In the genomic region with DNA sequence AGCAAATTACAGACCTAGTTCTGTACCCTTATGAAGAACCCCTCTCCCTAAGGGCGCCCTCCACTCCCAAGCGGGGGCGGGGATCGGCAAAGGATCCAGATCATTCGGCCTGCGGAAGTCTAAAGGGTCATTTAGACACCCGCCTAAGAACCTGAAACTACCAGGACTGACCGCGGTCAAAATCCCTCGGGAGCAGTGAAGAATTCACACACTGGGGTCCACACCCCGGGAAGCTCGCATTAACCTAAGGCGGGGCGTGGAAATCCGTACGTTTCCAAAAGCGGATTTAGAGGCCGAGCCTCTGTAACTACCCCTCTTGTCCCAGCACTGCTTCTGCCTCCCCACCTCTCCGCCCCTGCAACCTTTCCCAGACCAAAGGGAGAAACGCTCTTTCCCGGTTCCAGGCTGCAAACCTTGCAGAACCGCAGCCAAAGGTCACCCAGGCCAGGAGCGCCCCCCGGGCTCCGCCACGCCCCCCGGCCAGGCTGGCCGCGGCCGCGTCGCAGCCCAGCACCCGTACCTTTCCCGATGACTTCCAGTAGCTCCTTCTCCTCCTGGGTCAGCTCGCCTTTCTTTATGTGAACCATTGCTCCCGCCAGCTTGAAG, we compare ENCODE assay signal across 8 cellular contexts. TPM values are rescaled to one million over a fixed set of nuclear protein-coding genes. Genes with fewer than 3 reads are reported as not detected.
DNase-seq lines count a peak whose midpoint lies in the region; ATAC-seq and TF ChIP-seq lines count a peak whose summit lies in the region.

No MANE protein-coding gene starts in this region.

- no peaks in the 10 kb centered on the region for H3K9me3 Mint-ChIP-seq in activated CD8-positive, alpha-beta T cell treated with anti-CD3 and anti-CD28 coated beads, Interleukin-2, amount 10 ng/mL, durations not matched to agents 7 days and 5 days (ENCODE audit: insufficient read depth)
- H3K9me3 Mint-ChIP-seq in progenitor cell of endocrine pancreas (ENCODE audit: low read depth): no peaks in the 10 kb centered on the region

- CTCF ChIA-PET in activated CD8-positive, alpha-beta T cell treated with anti-CD3 and anti-CD28 coated beads, Interleukin-2, amount 10 ng/mL, durations not matched to agents 7 days and 5 days (lab: Charles Lee): interaction anchor here (0.9 to 1.4 kb wide), 2 partner anchors 40 to 80 kb away, joined by 3 to 7 read pairs; no protein-coding TSS in a partner anchor

- TF ChIP-seq CTCF in progenitor cell of endocrine pancreas (IDR thresholded peaks at IDR 0.05; ENCODE audit: unreplicated experiment): no peak

- peak; percentile 5 for ATAC-seq in activated CD8-positive, alpha-beta T cell treated with anti-CD3 and anti-CD28 coated beads, Interleukin-2, amount 10 ng/mL, durations not matched to agents 7 days and 5 days
- ATAC-seq in Right ventricle myocardium superior (ENCODE audit: poor library complexity): peak; percentile 40

- no peaks in the 10 kb centered on the region for H3K27me3 Mint-ChIP-seq in activated CD8-positive, alpha-beta T cell treated with anti-CD3 and anti-CD28 coated beads, Interleukin-2, amount 10 ng/mL, durations not matched to agents 7 days and 5 days (ENCODE audit: low read depth)
- no peaks in the 10 kb centered on the region for H3K27me3 Mint-ChIP-seq in progenitor cell of endocrine pancreas

- H3K36me3 Mint-ChIP-seq in activated CD8-positive, alpha-beta T cell treated with anti-CD3 and anti-CD28 coated beads, Interleukin-2, amount 10 ng/mL, durations not matched to agents 7 days and 5 days (ENCODE audit: low read depth): peaks cover 42% of the 10 kb centered on the region
- peaks cover 2% of the 10 kb centered on the region for H3K36me3 Mint-ChIP-seq in progenitor cell of endocrine pancreas (ENCODE audit: insufficient read depth)

- peaks cover 51% of the 10 kb centered on the region for H3K4me1 Mint-ChIP-seq in activated CD8-positive, alpha-beta T cell treated with anti-CD3 and anti-CD28 coated beads, Interleukin-2, amount 10 ng/mL, durations not matched to agents 7 days and 5 days (ENCODE audit: low read depth)
- peaks cover 35% of the 10 kb centered on the region for H3K4me1 Mint-ChIP-seq in progenitor cell of endocrine pancreas (ENCODE audit: low read depth)

- DNase-seq in NCI-H345 (lab: John Stamatoyannopoulos, UW) (peak; percentile 49), NCI-H345 treated with DMSO at 0.1 percent for 48 hours (lab: John Stamatoyannopoulos, UW; ENCODE audit: unreplicated experiment) (no peak), HS-5 (ENCODE audit: low read depth) (peak; percentile 23), Right ventricle myocardium superior (no peak), progenitor cell of endocrine pancreas (ENCODE audit: low spot score, unreplicated experiment) (peak; percentile 50), dedifferentiated amniotic fluid mesenchymal stem cell (ENCODE audit: extremely low spot score) (no peak), AML-193 (lab: John Stamatoyannopoulos, UW) (no peak)
- peak; percentile 27 for DNase-seq in activated CD8-positive, alpha-beta T cell treated with anti-CD3 and anti-CD28 coated beads, Interleukin-2, amount 10 ng/mL, durations not matched to agents 7 days and 5 days

- H3K27ac Mint-ChIP-seq in activated CD8-positive, alpha-beta T cell treated with anti-CD3 and anti-CD28 coated beads, Interleukin-2, amount 10 ng/mL, durations not matched to agents 7 days and 5 days: peak overlapping the region; percentile 98
- peak overlapping the region; percentile 100 for H3K27ac Mint-ChIP-seq in progenitor cell of endocrine pancreas

- POLR2A ChIA-PET in activated CD8-positive, alpha-beta T cell treated with anti-CD3 and anti-CD28 coated beads, Interleukin-2, amount 10 ng/mL, durations not matched to agents 7 days and 5 days (lab: Charles Lee): interaction anchor here (0.6 to 3.0 kb wide), 9 partner anchors 13 to 224 kb away, joined by 3 to 19 read pairs (median 4); a partner anchor contains a TSS

- H3K4me3 Mint-ChIP-seq in activated CD8-positive, alpha-beta T cell treated with anti-CD3 and anti-CD28 coated beads, Interleukin-2, amount 10 ng/mL, durations not matched to agents 7 days and 5 days: peak overlapping the region; percentile 98
- H3K4me3 Mint-ChIP-seq in progenitor cell of endocrine pancreas (ENCODE audit: low read depth): peak overlapping the region; percentile 98

- intact Hi-C loops in Right ventricle myocardium superior (cut with DNase I): no loop called here

RNA-seq across cellular contexts. Expression of a gene that starts 0.5 kb away (rescaled TPM):
- 10 to 100 TPM; 14.3 to 14.5 TPM for total RNA-seq in activated CD8-positive, alpha-beta T cell treated with anti-CD3 and anti-CD28 coated beads, Interleukin-2, amount 10 ng/mL, durations not matched to agents 7 days and 5 days
- total RNA-seq in Right ventricle myocardium superior (21.5 TPM), progenitor cell of endocrine pancreas (26.4 and 26.5 TPM in 2 replicates)

RNA-seq across cellular contexts. Expression of a gene that starts 0.9 kb away (rescaled TPM):
- total RNA-seq in activated CD8-positive, alpha-beta T cell treated with anti-CD3 and anti-CD28 coated beads, Interleukin-2, amount 10 ng/mL, durations not matched to agents 7 days and 5 days: 10 to 100 TPM; 59.7 to 62.3 TPM
- total RNA-seq in Right ventricle myocardium superior (359 TPM), progenitor cell of endocrine pancreas (72.7 and 75.6 TPM in 2 replicates)

Comparison
In these comparisons a context has a peak if more than half of its experiments do, and no peak if none do; other contexts are left out.
1. DNase-seq: peak in NCI-H345 (single experiment), HS-5 (single experiment), activated CD8-positive, alpha-beta T cell treated with anti-CD3 and anti-CD28 coated beads, Interleukin-2, amount 10 ng/mL, durations not matched to agents 7 days and 5 days (single experiment) and progenitor cell of endocrine pancreas (single experiment); none in NCI-H345 treated with DMSO at 0.1 percent for 48 hours (single experiment), Right ventricle myocardium superior (single experiment), dedifferentiated amniotic fluid mesenchymal stem cell (single experiment) and AML-193 (0 of 2).